Comparison of ENCODE assay signal across 8 cellular contexts in the genomic region with DNA sequence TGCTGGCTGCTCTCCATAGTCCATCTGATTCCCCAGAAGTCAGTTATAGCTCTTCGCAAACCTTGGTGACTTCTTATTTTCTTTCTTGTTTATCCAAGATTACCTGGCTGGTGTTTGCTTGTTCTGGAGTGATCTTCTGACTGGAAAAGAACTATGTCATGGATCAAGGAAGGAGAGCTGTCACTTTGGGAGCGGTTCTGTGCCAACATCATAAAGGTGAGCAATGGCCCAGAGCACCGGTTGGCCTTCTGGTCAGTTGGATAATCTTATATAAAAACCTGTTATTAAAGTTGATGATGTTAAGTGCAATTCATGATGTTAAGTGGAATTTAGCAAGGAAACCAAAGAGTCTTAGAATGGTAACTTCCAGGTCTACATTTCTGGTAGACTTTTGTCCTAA. TPM values are rescaled to one million over a fixed set of nuclear protein-coding genes. Genes with fewer than 3 reads are reported as not detected.
DNase-seq lines count a peak whose midpoint lies in the region; ATAC-seq and TF ChIP-seq lines count a peak whose summit lies in the region.

No MANE protein-coding gene starts in this region.

- peak overlapping the region; percentile 77 for H3K9ac ChIP-seq in iPS-18a (ENCODE audit: low read length)

- H3K36me3 Mint-ChIP-seq in activated T-helper 1 cell treated with anti-CD3 and anti-CD28 coated beads, Interleukin-12 subunit alpha, Interleukin-12 subunit beta, Interleukin-2, Interleukin-4 antibody, amounts not matched to agents 30 ng/mL and 10 ng/mL and 1 ng/mL, durations not matched to agents 14 hours and 24 hours and 36 hours (ENCODE audit: low read depth) = peaks cover 7% of the 10 kb centered on the region
- peaks cover 53% of the 10 kb centered on the region for H3K36me3 Mint-ChIP-seq in stimulated activated effector memory CD8-positive, alpha-beta T cell treated with anti-CD3 and anti-CD28 coated beads, Interleukin-12 subunit alpha, Interleukin-12 subunit beta, amount 100 ng/mL, for 72 hours

- peaks cover 30% of the 10 kb centered on the region for H3K36me3 ChIP-seq in iPS-18a (ENCODE audit: control insufficient read depth, low read depth, low read length)

- no peaks in the 10 kb centered on the region for H3K9me3 Mint-ChIP-seq in activated T-helper 1 cell treated with anti-CD3 and anti-CD28 coated beads, Interleukin-12 subunit alpha, Interleukin-12 subunit beta, Interleukin-2, Interleukin-4 antibody, amounts not matched to agents 30 ng/mL and 10 ng/mL and 1 ng/mL, durations not matched to agents 14 hours and 24 hours and 36 hours
- H3K9me3 Mint-ChIP-seq in stimulated activated effector memory CD8-positive, alpha-beta T cell treated with anti-CD3 and anti-CD28 coated beads, Interleukin-12 subunit alpha, Interleukin-12 subunit beta, amount 100 ng/mL, for 72 hours = no peaks in the 10 kb centered on the region

- H3K27me3 Mint-ChIP-seq in activated T-helper 1 cell treated with anti-CD3 and anti-CD28 coated beads, Interleukin-12 subunit alpha, Interleukin-12 subunit beta, Interleukin-2, Interleukin-4 antibody, amounts not matched to agents 30 ng/mL and 10 ng/mL and 1 ng/mL, durations not matched to agents 14 hours and 24 hours and 36 hours (ENCODE audit: insufficient read depth) = peaks cover 12% of the 10 kb centered on the region

- peaks cover 20% of the 10 kb centered on the region for H3K4me1 ChIP-seq in iPS-18a (ENCODE audit: control insufficient read depth, low read depth, low read length)

- peak overlapping the region; percentile 43 for H3K27ac ChIP-seq in iPS-18a (ENCODE audit: low read length)

- intact Hi-C loops in activated T-helper 1 cell treated with anti-CD3 and anti-CD28 coated beads, Interleukin-12 subunit alpha, Interleukin-12 subunit beta, Interleukin-2, Interleukin-4 antibody, amounts not matched to agents 30 ng/mL and 10 ng/mL and 1 ng/mL, durations not matched to agents 14 hours and 24 hours and 36 hours (cut with micrococcal nuclease) = loop anchor here (1.0 to 5.0 kb wide), 8 partner anchors 40 to 355 kb away; a partner anchor contains a TSS

- no peak for TF ChIP-seq CTCF in HFF-Myc (IDR thresholded peaks at IDR 0.05; ENCODE audit: low read depth, low read length, missing control alignments)
- TF ChIP-seq CTCF in GM13977 (IDR thresholded peaks at IDR 0.05; ENCODE audit: extremely low read depth, insufficient read depth, missing control alignments) = no peak

- peaks cover 18% of the 10 kb centered on the region for H3K4me1 Mint-ChIP-seq in activated T-helper 1 cell treated with anti-CD3 and anti-CD28 coated beads, Interleukin-12 subunit alpha, Interleukin-12 subunit beta, Interleukin-2, Interleukin-4 antibody, amounts not matched to agents 30 ng/mL and 10 ng/mL and 1 ng/mL, durations not matched to agents 14 hours and 24 hours and 36 hours (ENCODE audit: low read depth)
- H3K4me1 Mint-ChIP-seq in stimulated activated effector memory CD8-positive, alpha-beta T cell treated with anti-CD3 and anti-CD28 coated beads, Interleukin-12 subunit alpha, Interleukin-12 subunit beta, amount 100 ng/mL, for 72 hours = peaks cover 20% of the 10 kb centered on the region

- no peaks in the 10 kb centered on the region for H3K9me3 ChIP-seq in iPS-18a (ENCODE audit: control insufficient read depth, low read depth, low read length)

- no peaks in the 10 kb centered on the region for H3K27me3 ChIP-seq in iPS-18a (ENCODE audit: control insufficient read depth, insufficient read depth, low read length)

- peak overlapping the region; percentile 89 for H3K27ac Mint-ChIP-seq in activated T-helper 1 cell treated with anti-CD3 and anti-CD28 coated beads, Interleukin-12 subunit alpha, Interleukin-12 subunit beta, Interleukin-2, Interleukin-4 antibody, amounts not matched to agents 30 ng/mL and 10 ng/mL and 1 ng/mL, durations not matched to agents 14 hours and 24 hours and 36 hours
- H3K27ac Mint-ChIP-seq in stimulated activated effector memory CD8-positive, alpha-beta T cell treated with anti-CD3 and anti-CD28 coated beads, Interleukin-12 subunit alpha, Interleukin-12 subunit beta, amount 100 ng/mL, for 72 hours = peak overlapping the region; percentile 93

- no peak for ATAC-seq in stimulated activated effector memory CD8-positive, alpha-beta T cell treated with anti-CD3 and anti-CD28 coated beads, Interleukin-12 subunit alpha, Interleukin-12 subunit beta, amount 100 ng/mL, for 72 hours
- no peak for ATAC-seq in GM18909 (IDR thresholded peaks at IDR 0.05; ENCODE audit: poor library complexity, unreplicated experiment)
- ATAC-seq in HG03565 (IDR thresholded peaks at IDR 0.05; ENCODE audit: unreplicated experiment) = no peak
- no peak for ATAC-seq in HG03175 (IDR thresholded peaks at IDR 0.05; ENCODE audit: unreplicated experiment)

- DNase-seq in HFF-Myc (ENCODE audit: extremely low read depth, low read depth) (no peak), GM13977 (ENCODE audit: low spot score) (no peak)
- no peak for DNase-seq in activated T-helper 1 cell treated with anti-CD3 and anti-CD28 coated beads, Interleukin-12 subunit alpha, Interleukin-12 subunit beta, Interleukin-2, Interleukin-4 antibody, amounts not matched to agents 30 ng/mL and 10 ng/mL and 1 ng/mL, durations not matched to agents 14 hours and 24 hours and 36 hours (ENCODE audit: low spot score)
- no peak for DNase-seq in stimulated activated effector memory CD8-positive, alpha-beta T cell treated with anti-CD3 and anti-CD28 coated beads, Interleukin-12 subunit alpha, Interleukin-12 subunit beta, amount 100 ng/mL, for 72 hours (ENCODE audit: low spot score in 2 of 2)

- in situ Hi-C loops in GM13977 (cut with MboI; ENCODE audit: low pct_unique_long_range_greater_than_20kb, low sequenced_read_pairs, unreplicated experiment) = no loop called here

- peak overlapping the region; percentile 94 for H3K4me3 Mint-ChIP-seq in activated T-helper 1 cell treated with anti-CD3 and anti-CD28 coated beads, Interleukin-12 subunit alpha, Interleukin-12 subunit beta, Interleukin-2, Interleukin-4 antibody, amounts not matched to agents 30 ng/mL and 10 ng/mL and 1 ng/mL, durations not matched to agents 14 hours and 24 hours and 36 hours
- H3K4me3 Mint-ChIP-seq in stimulated activated effector memory CD8-positive, alpha-beta T cell treated with anti-CD3 and anti-CD28 coated beads, Interleukin-12 subunit alpha, Interleukin-12 subunit beta, amount 100 ng/mL, for 72 hours = peak overlapping the region; percentile 91

- H3K4me3 ChIP-seq in HFF-Myc (replicated peaks; ENCODE audit: low read depth, low read length) = peak overlapping the region; percentile 77
- peak overlapping the region; percentile 90 for H3K4me3 ChIP-seq in iPS-18a (ENCODE audit: low read length)

RNA-seq across cellular contexts. Expression of a gene that starts 0.7 kb away (rescaled TPM):
- total RNA-seq in activated T-helper 1 cell treated with anti-CD3 and anti-CD28 coated beads, Interleukin-12 subunit alpha, Interleukin-12 subunit beta, Interleukin-2, Interleukin-4 antibody, amounts not matched to agents 30 ng/mL and 10 ng/mL and 1 ng/mL, durations not matched to agents 14 hours and 24 hours and 36 hours = 58.4 and 60.9 TPM in 2 replicates

RNA-seq across cellular contexts. Expression of a gene that starts 22.2 kb away (rescaled TPM):
- not detected in 2 replicates for total RNA-seq in activated T-helper 1 cell treated with anti-CD3 and anti-CD28 coated beads, Interleukin-12 subunit alpha, Interleukin-12 subunit beta, Interleukin-2, Interleukin-4 antibody, amounts not matched to agents 30 ng/mL and 10 ng/mL and 1 ng/mL, durations not matched to agents 14 hours and 24 hours and 36 hours

RNA-seq across cellular contexts. Expression of a gene that starts 39.4 kb away (rescaled TPM):
- 492 and 496 TPM in 2 replicates for total RNA-seq in activated T-helper 1 cell treated with anti-CD3 and anti-CD28 coated beads, Interleukin-12 subunit alpha, Interleukin-12 subunit beta, Interleukin-2, Interleukin-4 antibody, amounts not matched to agents 30 ng/mL and 10 ng/mL and 1 ng/mL, durations not matched to agents 14 hours and 24 hours and 36 hours
